ENCODE assay signal across 8 cellular contexts in the genomic region with DNA sequence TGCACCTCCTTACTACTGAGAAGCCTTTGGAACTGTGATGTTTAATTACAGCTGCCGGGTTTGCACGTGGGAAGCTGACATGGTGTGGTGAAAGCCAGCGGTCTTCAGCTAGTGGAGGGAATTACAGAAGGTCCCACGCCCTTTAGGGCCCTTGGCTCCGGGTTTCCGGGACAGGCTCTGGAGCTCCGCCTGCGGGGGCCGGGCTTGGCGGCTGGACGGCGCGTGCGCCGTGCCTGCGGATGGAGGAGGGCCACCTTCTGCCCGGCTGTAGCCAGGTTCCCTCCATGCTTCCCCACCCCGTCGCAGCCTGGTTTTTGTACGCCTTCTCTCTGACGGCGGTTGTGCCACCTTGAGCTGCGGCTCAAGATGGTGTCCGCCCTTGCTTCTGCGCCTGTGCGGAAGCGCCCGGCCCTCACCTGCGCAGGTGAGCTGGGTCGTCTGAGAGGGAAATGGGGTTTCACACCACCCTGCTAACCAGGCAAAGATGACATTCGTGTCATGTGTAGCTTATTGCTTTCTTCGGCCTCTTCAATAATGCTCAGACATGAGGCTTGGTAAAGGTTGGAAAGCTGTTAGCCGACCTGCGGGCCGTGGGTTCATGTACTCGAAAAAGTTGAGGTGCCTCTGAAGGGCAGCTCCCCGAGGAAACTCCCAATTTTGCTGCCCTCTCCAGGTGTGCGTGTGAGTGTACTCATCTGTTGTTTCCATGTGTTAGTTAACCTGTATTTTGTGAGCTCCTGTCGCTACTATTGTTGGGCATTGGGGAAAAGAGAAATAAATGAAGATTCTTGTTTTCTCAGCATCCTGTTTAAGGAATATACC. TPM values are rescaled to one million over a fixed set of nuclear protein-coding genes. Genes with fewer than 3 reads are reported as not detected.
DNase-seq lines count a peak whose midpoint lies in the region; ATAC-seq and TF ChIP-seq lines count a peak whose summit lies in the region.

No MANE protein-coding gene starts in this region.

- peak; percentile 90 for ATAC-seq in effector memory CD8-positive, alpha-beta T cell (replicated peaks)
- no peak for ATAC-seq in GM18867 (IDR thresholded peaks at IDR 0.05; ENCODE audit: unreplicated experiment)

- no peaks in the 10 kb centered on the region for H3K9me3 Mint-ChIP-seq in effector memory CD8-positive, alpha-beta T cell

- H3K27ac Mint-ChIP-seq in effector memory CD8-positive, alpha-beta T cell: peak overlapping the region; percentile 65 to 75

- peaks cover 0 to 4% of the 10 kb centered on the region in 2 donors for H3K4me1 Mint-ChIP-seq in effector memory CD8-positive, alpha-beta T cell (ENCODE audit: low read depth in 2 of 2)

- H3K36me3 Mint-ChIP-seq in effector memory CD8-positive, alpha-beta T cell (ENCODE audit: insufficient read depth): peaks cover 14% of the 10 kb centered on the region

- peak; percentile 46 for DNase-seq in COR-L47 (lab: John Stamatoyannopoulos, UW)
- DNase-seq in NCI-H2081 (lab: John Stamatoyannopoulos, UW): peak; percentile 67 to 80
- peak; percentile 7 to 36 for DNase-seq in activated CD8-positive, alpha-beta memory T cell treated with anti-CD3 and anti-CD28 coated beads for 4 hours (ENCODE audit: low read depth in 2 of 2)
- DNase-seq in effector memory CD8-positive, alpha-beta T cell: peak; percentile 58 to 66 (median 61)
- DNase-seq in mesenteric fat pad (ENCODE audit: low spot score): peak; percentile 93
- peak; percentile 59 to 61 for DNase-seq in stimulated activated CD8-positive, alpha-beta memory T cell treated with anti-CD3 and anti-CD28 coated beads, Interleukin-15, amount 100 ng/mL, for 48 hours (ENCODE audit: low read depth in 2 of 2)
- DNase-seq in HEK293T (ENCODE audit: extremely low spot score): no peak

- POLR2A ChIA-PET in HEK293T (lab: Yijun Ruan, JAX): interaction anchor here (1.1 to 1.5 kb wide), 5 partner anchors 10 to 127 kb away, joined by 3 to 6 read pairs (median 3); partner anchors contain the start of gene RNU11

- H3K27me3 Mint-ChIP-seq in effector memory CD8-positive, alpha-beta T cell: no peaks in the 10 kb centered on the region

- CTCF ChIA-PET in HEK293T (lab: Yijun Ruan, JAX): no interaction called here

- peak overlapping the region; percentile 71 to 75 for H3K4me3 Mint-ChIP-seq in effector memory CD8-positive, alpha-beta T cell

TF ChIP-seq in HEK293T, 16 proteins besides CTCF, POLR2A, EP300 and RAD21:
- TF ChIP-seq, protein P1, sequence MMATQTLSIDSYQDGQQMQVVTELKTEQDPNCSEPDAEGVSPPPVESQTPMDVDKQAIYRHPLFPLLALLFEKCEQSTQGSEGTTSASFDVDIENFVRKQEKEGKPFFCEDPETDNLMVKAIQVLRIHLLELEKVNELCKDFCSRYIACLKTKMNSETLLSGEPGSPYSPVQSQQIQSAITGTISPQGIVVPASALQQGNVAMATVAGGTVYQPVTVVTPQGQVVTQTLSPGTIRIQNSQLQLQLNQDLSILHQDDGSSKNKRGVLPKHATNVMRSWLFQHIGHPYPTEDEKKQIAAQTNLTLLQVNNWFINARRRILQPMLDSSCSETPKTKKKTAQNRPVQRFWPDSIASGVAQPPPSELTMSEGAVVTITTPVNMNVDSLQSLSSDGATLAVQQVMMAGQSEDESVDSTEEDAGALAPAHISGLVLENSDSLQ (IDR thresholded peaks at IDR 0.05): no peak
- no peak for TF ChIP-seq ARNT (IDR thresholded peaks at IDR 0.05)
- no peak for TF ChIP-seq HDGF (IDR thresholded peaks at IDR 0.05; ENCODE audit: borderline replicate concordance)
- no peak for TF ChIP-seq LEF1 (IDR thresholded peaks at IDR 0.05; ENCODE audit: borderline replicate concordance)
- no peak for TF ChIP-seq FOXM1 (IDR thresholded peaks at IDR 0.05; ENCODE audit: borderline replicate concordance)
- TF ChIP-seq FOXA1 (IDR thresholded peaks at IDR 0.05): no peak
- TF ChIP-seq L3MBTL2 (conservative IDR thresholded peaks at IDR 0.05): no peak
- no peak for TF ChIP-seq SP1 (IDR thresholded peaks at IDR 0.05)
- TF ChIP-seq TARDBP (IDR thresholded peaks at IDR 0.05): no peak

RNA-seq across cellular contexts. Expression of gene OPRD1, which starts 36.6 kb away (rescaled TPM):
- total RNA-seq in mesenteric fat pad: not detected

RNA-seq across cellular contexts. Expression of gene YTHDF2, which starts 38.6 kb away (rescaled TPM):
- 65.5 TPM for total RNA-seq in mesenteric fat pad
